8 cellular contexts compared by ENCODE assay signal in genomic region chr16:29700253-29700987, GRCh38. TPM values are rescaled to one million over a fixed set of nuclear protein-coding genes. Genes with fewer than 3 reads are reported as not detected.
A peak's percentile ranks its signal among the peaks of the same experiment; 100 is the strongest.
DNase-seq lines count a peak whose midpoint lies in the region; ATAC-seq and TF ChIP-seq lines count a peak whose summit lies in the region.

No MANE protein-coding gene starts in this region.

- no peaks in the 10 kb centered on the region for H4K20me1 ChIP-seq in MM.1S (ENCODE audit: insufficient read depth, low read length)

- no peaks in the 10 kb centered on the region; the same call in 1 of the 2 replicates for H3K27me3 ChIP-seq in MM.1S (replicated peaks; ENCODE audit: insufficient read depth, low read length)
- no peaks in the 10 kb centered on the region for H3K27me3 ChIP-seq in SJCRH30
- H3K27me3 ChIP-seq in gastroesophageal sphincter: no peaks in the 10 kb centered on the region
- no peaks in the 10 kb centered on the region for H3K27me3 ChIP-seq in ovary
- H3K27me3 ChIP-seq in tibial nerve: no peaks in the 10 kb centered on the region

- H3K36me3 ChIP-seq in MM.1S (replicated peaks; ENCODE audit: insufficient read depth, low read length) (no peaks in the 10 kb centered on the region), SJCRH30 (peaks cover 6% of the 10 kb centered on the region), gastroesophageal sphincter (no peaks in the 10 kb centered on the region), ovary (no peaks in the 10 kb centered on the region), tibial nerve (peaks cover 0 to 7% (median 0%) of the 10 kb centered on the region in 3 donors)

- H2AFZ ChIP-seq in MM.1S (ENCODE audit: low read length): no peak overlapping the region

- no peaks in the 10 kb centered on the region for H3K9me3 ChIP-seq in MM.1S (replicated peaks; ENCODE audit: insufficient read depth, low read length)
- H3K9me3 ChIP-seq in SJCRH30 (replicated peaks): no peaks in the 10 kb centered on the region
- H3K9me3 ChIP-seq in gastroesophageal sphincter: no peaks in the 10 kb centered on the region
- no peaks in the 10 kb centered on the region for H3K9me3 ChIP-seq in ovary
- H3K9me3 ChIP-seq in tibial nerve: peaks cover 0 to 7% (median 0%) of the 10 kb centered on the region in 4 donors

- ATAC-seq in gastroesophageal sphincter: peak; percentile 90

- H3K27ac ChIP-seq in MM.1S (ENCODE audit: low read length) (no peak overlapping the region), SJCRH30 (no peak overlapping the region), gastroesophageal sphincter (no peak overlapping the region), ovary (no peak overlapping the region), tibial nerve (no peak overlapping the region)

- no peak for TF ChIP-seq EP300 in gastroesophageal sphincter (IDR thresholded peaks at IDR 0.05)
- no peak for TF ChIP-seq EP300 in ovary (IDR thresholded peaks at IDR 0.05)
- no peak for TF ChIP-seq EP300 in tibial nerve (IDR thresholded peaks at IDR 0.05)

- TF ChIP-seq POLR2A in gastroesophageal sphincter (IDR thresholded peaks at IDR 0.05): no peak
- TF ChIP-seq POLR2A in ovary (IDR thresholded peaks at IDR 0.05): no peak
- TF ChIP-seq POLR2A in tibial nerve (IDR thresholded peaks at IDR 0.05): no peak

- WGBS in gastroesophageal sphincter (ENCODE audit: low coverage in 1 of 2), 2 donors: 8 to 14% methylated on average over 9 to 10 of the region's 14 CpGs
- WGBS in ovary, 3 donors: 11 to 13% (median 12%) methylated on average over 14 of the region's 14 CpGs
- 14 to 15% methylated on average over 14 of the region's 14 CpGs for WGBS in tibial nerve, 2 donors

- H3K4me1 ChIP-seq in MM.1S (ENCODE audit: low read length) (peaks cover 17% of the 10 kb centered on the region), SJCRH30 (no peaks in the 10 kb centered on the region), gastroesophageal sphincter (peaks cover 0 to 5% (median 0%) of the 10 kb centered on the region in 3 donors), ovary (ENCODE audit: insufficient read depth) (no peaks in the 10 kb centered on the region), tibial nerve (peaks cover 0 to 5% (median 0%) of the 10 kb centered on the region in 4 donors)

- TF ChIP-seq CTCF in MM.1S (IDR thresholded peaks at IDR 0.05; ENCODE audit: low read length): peak; percentile 80
- peak; percentile 85 to 95 (median 91) for TF ChIP-seq CTCF in gastroesophageal sphincter (IDR thresholded peaks at IDR 0.05)
- TF ChIP-seq CTCF in ovary (IDR thresholded peaks at IDR 0.05): peak; percentile 60 to 72 (median 60)
- peak; percentile 68 to 88 (median 77) for TF ChIP-seq CTCF in tibial nerve (IDR thresholded peaks at IDR 0.05)

- no peak overlapping the region for H3K4me3 ChIP-seq in MM.1S (ENCODE audit: low read length)
- no peak overlapping the region for H3K4me3 ChIP-seq in SJCRH30
- H3K4me3 ChIP-seq in gastroesophageal sphincter: no peak overlapping the region
- H3K4me3 ChIP-seq in ovary: no peak overlapping the region
- H3K4me3 ChIP-seq in tibial nerve: no peak overlapping the region

- H3K79me2 ChIP-seq in MM.1S (ENCODE audit: low read length): no peaks in the 10 kb centered on the region

- peaks cover 14% of the 10 kb centered on the region; the same call in 1 of the 2 replicates for H3F3A ChIP-seq in MM.1S (ENCODE audit: insufficient read depth, low read length)

- H3K9me2 ChIP-seq in MM.1S (replicated peaks; ENCODE audit: insufficient read depth, low read length): no peaks in the 10 kb centered on the region

- peak overlapping the region; percentile 28; the same call in 1 of the 2 replicates for H3K4me2 ChIP-seq in MM.1S (ENCODE audit: low read depth, low read length)

- no peak overlapping the region for H3K9ac ChIP-seq in MM.1S (ENCODE audit: low read length)

- intact Hi-C loops in ovary (cut with DNase I): no loop called here

- DNase-seq in DMS79 treated with DMSO at 0.1 percent for 48 hours (lab: John Stamatoyannopoulos, UW) (peak; percentile 76), MM.1S (peak; percentile 66), SJCRH30 (peak; percentile 66 to 87), ovary (peak; percentile 55 to 80 (median 72)), tibial nerve (ENCODE audit: low spot score in 2 of 2) (peak; percentile 26 to 38), OCI-M2 (lab: John Stamatoyannopoulos, UW; ENCODE audit: unreplicated experiment) (no peak)
- DNase-seq in activated naive CD4-positive, alpha-beta T cell (lab: John Stamatoyannopoulos, UW): peak; percentile 37 to 68 (median 49)

RNA-seq across cellular contexts. Expression of gene QPRT, which starts 21.4 kb away (rescaled TPM):
- 51.0 and 51.9 TPM in 2 replicates for total RNA-seq in SJCRH30 (2014; rRNA removed; shearing (Covaris generic))
- 1 to 10 TPM in 3 of 4 donors, under 1 TPM in 1; 0.62 to 6.7 (median 4.3) TPM for total RNA-seq in gastroesophageal sphincter
- total RNA-seq in ovary: 10 to 100 TPM; 31.8 to 67.9 (median 43.1) TPM
- 10 to 100 TPM; 21.4 to 47.7 TPM for polyA plus RNA-seq in ovary
- total RNA-seq in tibial nerve: 10 to 100 TPM; 15.3 to 50.4 (median 38.5) TPM

RNA-seq across cellular contexts. Expression of gene SPN, which starts 37.4 kb away (rescaled TPM):
- total RNA-seq in SJCRH30 (2014; rRNA removed; shearing (Covaris generic)): 0.96 and 2.1 TPM in 2 replicates
- total RNA-seq in gastroesophageal sphincter (1 to 10 TPM in 3 of 4 donors, not detected in 1; 1.2 to 2.3 (median 2.0) TPM), ovary (1 to 10 TPM in 3 of 7 donors, under 1 TPM in 4; 0.60 to 2.3 (median 0.88) TPM), tibial nerve (1 to 10 TPM; 1.1 to 1.5 (median 1.3) TPM)
- polyA plus RNA-seq in ovary: 1 to 10 TPM in 1 of 2 donors, under 1 TPM in 1; 0.42 to 5.1 TPM

RNA-seq across cellular contexts. Expression of gene C16orf54, which starts 45.4 kb away (rescaled TPM):
- total RNA-seq in SJCRH30 (2014; rRNA removed; shearing (Covaris generic)): not detected in 2 replicates
- total RNA-seq in gastroesophageal sphincter (1 to 10 TPM in 2 of 4 donors, under 1 TPM in 2; 0.32 to 2.7 (median 1.3) TPM), ovary (under 1 TPM; 0.12 to 0.72 (median 0.30) TPM), tibial nerve (1 to 10 TPM in 1 of 4 donors, under 1 TPM in 3; 0.20 to 2.8 (median 0.61) TPM)
- polyA plus RNA-seq in ovary: 1 to 10 TPM in 1 of 2 donors, under 1 TPM in 1; 0.16 to 1.7 TPM
